In the genomic region with DNA sequence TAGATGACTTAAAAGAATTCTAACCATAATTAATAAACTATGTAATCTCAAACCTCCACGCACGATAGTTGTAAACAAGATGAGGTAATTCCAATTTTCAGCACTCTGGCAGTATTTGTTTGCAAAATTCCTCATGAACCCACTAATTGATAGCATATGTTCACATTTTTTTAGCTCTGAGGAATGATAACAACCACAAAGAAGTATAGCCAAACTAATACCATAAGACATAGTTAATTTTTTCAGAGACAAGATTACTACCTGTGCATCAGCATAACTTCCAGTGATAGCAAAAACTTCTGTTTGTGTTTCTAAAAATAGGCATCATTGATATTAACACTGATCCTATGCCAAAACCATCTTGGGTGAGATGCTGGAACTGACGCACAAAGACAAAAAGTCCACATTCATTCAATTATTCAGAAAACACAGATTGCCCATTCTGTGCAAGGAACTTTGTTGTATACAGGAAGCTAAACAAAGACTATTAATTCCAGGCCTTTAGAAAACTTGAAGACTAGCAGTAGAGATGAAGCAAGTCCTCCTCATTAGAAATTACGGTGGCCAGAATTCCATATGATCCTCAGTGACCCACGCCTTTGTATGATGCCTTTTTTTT, we compare ENCODE assay signal across 18 cellular contexts. TPM values are rescaled to one million over a fixed set of nuclear protein-coding genes. Genes with fewer than 3 reads are reported as not detected.
DNase-seq lines count a peak whose midpoint lies in the region; ATAC-seq and TF ChIP-seq lines count a peak whose summit lies in the region.
"Had no signal": no experiment of that assay in that cellular context is flagged by ENCODE, and none has a peak within 500 bp of the region (broad histone marks: within the 10 kb centered on the region; RNA-seq: fewer than 3 reads in every experiment).

No MANE protein-coding gene starts in this region.

- POLR2A ChIA-PET in RWPE1 (lab: Yijun Ruan, JAX; ENCODE audit: low non-redundant PET), result no interaction called here
- POLR2A ChIA-PET in GM10248 (lab: Yijun Ruan, JAX), result no interaction called here

- 62% methylated on average over 5 of the region's 5 CpGs for WGBS in smooth muscle cell (ENCODE audit: low lambda C conversion rate)

- no peak for TF ChIP-seq CTCF in smooth muscle cell (IDR thresholded peaks at IDR 0.05; ENCODE audit: borderline replicate concordance, insufficient read depth, poor library complexity, severe bottlenecking)
- TF ChIP-seq CTCF in RWPE1 (conservative IDR thresholded peaks at IDR 0.05; ENCODE audit: low read depth), result no peak
- TF ChIP-seq CTCF in GM10248 (IDR thresholded peaks at IDR 0.05; ENCODE audit: control extremely low read depth, extremely low read depth, low read depth, missing control alignments), result no peak

- no peaks in the 10 kb centered on the region for H4K20me1 ChIP-seq in smooth muscle cell (ENCODE audit: low read depth)

- no peak overlapping the region for H3K4me3 ChIP-seq in SJCRH30
- H3K4me3 ChIP-seq in smooth muscle cell, result no peak overlapping the region
- H3K4me3 ChIP-seq: lung, upper lobe of right lung had no signal

- H3K27ac ChIP-seq in SJCRH30 (peak overlapping the region; percentile 32), smooth muscle cell (ENCODE audit: low read depth) (no peak overlapping the region), RWPE1 (no peak overlapping the region)
- H3K27ac ChIP-seq: C4-2B, upper lobe of right lung had no signal

- H3K4me2 ChIP-seq in smooth muscle cell, result peak overlapping the region; percentile 30

- H3K27me3 ChIP-seq in SJCRH30 (no peaks in the 10 kb centered on the region), smooth muscle cell (ENCODE audit: low read depth) (no peaks in the 10 kb centered on the region)
- H3K27me3 ChIP-seq: upper lobe of right lung had no signal

- DNase-seq in GM04503 (ENCODE audit: low read depth), result peak; percentile 79
- DNase-seq in SJCRH30, result no peak
- peak; percentile 92 for DNase-seq in fibroblast of gingiva (ENCODE audit: low read depth)
- DNase-seq in smooth muscle cell (lab: John Stamatoyannopoulos, UW; ENCODE audit: unreplicated experiment), result no peak
- no peak for DNase-seq in RWPE1 (ENCODE audit: low spot score)
- DNase-seq in GM10248 (ENCODE audit: extremely low spot score), result no peak
- DNase-seq: activated CD4-positive, CD25-positive, alpha-beta regulatory T cell treated with anti-CD3 and anti-CD28 coated beads, Interleukin-2, amount 50 U/mL, for 72 hours; activated T-cell treated with anti-CD3 and anti-CD28 coated beads, Interleukin-2, amount 50 U/mL, for 72 hours; H9; kidney; NCI-H1105 treated with DMSO at 0.1 percent for 48 hours; occipital lobe; retina; upper lobe of right lung had no signal

- no peak overlapping the region for H3K9ac ChIP-seq in smooth muscle cell (ENCODE audit: low read depth)

- H3K36me3 ChIP-seq in SJCRH30 (no peaks in the 10 kb centered on the region), smooth muscle cell (ENCODE audit: low read depth) (no peaks in the 10 kb centered on the region)
- H3K36me3 ChIP-seq: upper lobe of right lung had no signal

- CTCF ChIA-PET in RWPE1 (lab: Yijun Ruan, JAX), result interaction anchor here (0.6 kb wide), 1 partner anchor 318 kb away, joined by 3 read pairs; no protein-coding TSS in a partner anchor
- CTCF ChIA-PET in GM10248 (lab: Yijun Ruan, JAX), result no interaction called here

- H3K79me2 ChIP-seq in smooth muscle cell (ENCODE audit: low read depth), result no peaks in the 10 kb centered on the region

- H2AFZ ChIP-seq in smooth muscle cell (ENCODE audit: low read depth), result no peak overlapping the region

- H3K9me3 ChIP-seq in SJCRH30 (replicated peaks) (no peaks in the 10 kb centered on the region), smooth muscle cell (replicated peaks; ENCODE audit: low read depth) (no peaks in the 10 kb centered on the region)
- H3K9me3 ChIP-seq: upper lobe of right lung had no signal

- ATAC-seq in HG02981 (IDR thresholded peaks at IDR 0.05; ENCODE audit: unreplicated experiment), result no peak
- ATAC-seq: activated T-cell treated with anti-CD3 and anti-CD28 coated beads, Interleukin-2, amount 50 U/mL, for 72 hours; upper lobe of right lung had no signal

- no peaks in the 10 kb centered on the region for H3F3A ChIP-seq in smooth muscle cell (ENCODE audit: low read depth)

- peaks cover 27% of the 10 kb centered on the region for H3K4me1 ChIP-seq in SJCRH30
- no peaks in the 10 kb centered on the region for H3K4me1 ChIP-seq in smooth muscle cell (ENCODE audit: low read depth)
- H3K4me1 ChIP-seq: upper lobe of right lung had no signal

RNA-seq across cellular contexts. Expression of gene PDGFD, which starts 57.7 kb away (rescaled TPM):
- total RNA-seq in SJCRH30 (2014; rRNA removed; shearing (Covaris generic)), result 14.3 and 15.2 TPM in 2 replicates
- total RNA-seq in smooth muscle cell, result 6.3 and 10.0 TPM in 2 replicates
- 1.5 and 2.7 TPM in 2 replicates for polyA plus RNA-seq in smooth muscle cell
- total RNA-seq: RPMI7951 had no signal

Comparison
In these comparisons a context has a peak if more than half of its experiments do, and no peak if none do; other contexts are left out.
1. DNase-seq: peak in GM04503 (single experiment) and fibroblast of gingiva (single experiment); none in SJCRH30 (0 of 2), smooth muscle cell (single experiment), RWPE1 (single experiment) and GM10248 (single experiment).